15 cellular contexts compared by ENCODE assay signal in the genomic region with DNA sequence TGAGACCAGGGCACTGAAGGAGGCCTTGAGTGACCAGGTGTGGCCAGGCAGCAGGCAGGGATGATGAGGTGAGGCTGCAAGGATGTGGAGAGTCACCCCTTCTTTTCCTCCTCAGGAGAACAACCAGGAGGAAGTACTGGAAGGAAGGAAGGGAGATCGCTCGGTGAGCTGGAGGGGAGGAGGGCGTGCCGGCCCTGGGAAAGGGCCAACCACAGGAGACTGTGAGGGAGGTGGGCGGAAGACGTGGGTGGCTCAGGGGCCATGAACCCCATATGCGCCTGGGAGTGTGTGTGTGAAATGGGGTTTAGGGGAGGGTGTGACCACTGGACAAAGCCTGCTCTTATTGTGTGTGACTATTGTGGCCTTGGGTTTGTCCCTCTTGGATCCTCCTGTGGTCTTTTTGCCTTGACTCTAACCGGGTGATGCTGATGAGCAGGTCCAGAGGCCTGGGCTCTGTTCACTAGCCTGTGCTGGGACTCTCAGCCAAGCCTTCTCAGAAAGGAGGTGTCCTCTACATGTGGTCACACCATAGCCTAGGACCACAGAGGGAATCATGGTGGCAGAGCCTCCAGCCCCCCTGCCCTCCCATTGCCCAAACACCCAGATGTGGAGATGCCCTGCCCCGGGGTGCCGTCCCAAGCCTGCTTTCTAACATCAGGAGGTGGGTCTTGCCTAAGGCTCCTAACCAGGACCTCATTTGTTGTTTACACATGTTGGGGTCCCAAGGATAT.
"Had no signal": no experiment of that assay in that cellular context is flagged by ENCODE, and none has a peak within 500 bp of the region (broad histone marks: within the 10 kb centered on the region; RNA-seq: fewer than 3 reads in every experiment).

No MANE protein-coding gene starts in this region.

- H3K4me3 ChIP-seq: sigmoid colon, SJSA1, upper lobe of left lung had no signal

- ATAC-seq: activated T-helper 17 cell treated with anti-CD3 and anti-CD28 coated beads, Interleukin-2, amount 50 U/mL, for 72 hours; foreskin keratinocyte; left ventricle myocardium superior had no signal

- H3K9me3 ChIP-seq: sigmoid colon, SJSA1, upper lobe of left lung had no signal

- H3K27ac ChIP-seq: foreskin keratinocyte, sigmoid colon, SJSA1, upper lobe of left lung had no signal

- H3K36me3 ChIP-seq: sigmoid colon, SJSA1, upper lobe of left lung had no signal

- H3K27me3 ChIP-seq: sigmoid colon, SJSA1, upper lobe of left lung had no signal

- DNase-seq: activated CD4-positive, alpha-beta T cell treated with anti-CD3 and anti-CD28 coated beads, Interleukin-2, amount 10 ng/mL, durations not matched to agents 7 days and 5 days; activated CD4-positive, CD25-positive, alpha-beta regulatory T cell; activated naive CD4-positive, alpha-beta T cell treated with anti-CD3 and anti-CD28 coated beads, Interleukin-2, amount 50 U/mL, for 16 hours; central memory CD4-positive, alpha-beta T cell; effector memory CD4-positive, alpha-beta T cell; foreskin keratinocyte; glutamatergic neuron; kidney glomerular epithelial cell; left ventricle myocardium superior; mesendoderm; sigmoid colon; T-helper 2 cell had no signal

- H3K4me1 ChIP-seq: foreskin keratinocyte, sigmoid colon, SJSA1, upper lobe of left lung had no signal
